Comparison of ENCODE assay signal across 9 cellular contexts in the genomic region with DNA sequence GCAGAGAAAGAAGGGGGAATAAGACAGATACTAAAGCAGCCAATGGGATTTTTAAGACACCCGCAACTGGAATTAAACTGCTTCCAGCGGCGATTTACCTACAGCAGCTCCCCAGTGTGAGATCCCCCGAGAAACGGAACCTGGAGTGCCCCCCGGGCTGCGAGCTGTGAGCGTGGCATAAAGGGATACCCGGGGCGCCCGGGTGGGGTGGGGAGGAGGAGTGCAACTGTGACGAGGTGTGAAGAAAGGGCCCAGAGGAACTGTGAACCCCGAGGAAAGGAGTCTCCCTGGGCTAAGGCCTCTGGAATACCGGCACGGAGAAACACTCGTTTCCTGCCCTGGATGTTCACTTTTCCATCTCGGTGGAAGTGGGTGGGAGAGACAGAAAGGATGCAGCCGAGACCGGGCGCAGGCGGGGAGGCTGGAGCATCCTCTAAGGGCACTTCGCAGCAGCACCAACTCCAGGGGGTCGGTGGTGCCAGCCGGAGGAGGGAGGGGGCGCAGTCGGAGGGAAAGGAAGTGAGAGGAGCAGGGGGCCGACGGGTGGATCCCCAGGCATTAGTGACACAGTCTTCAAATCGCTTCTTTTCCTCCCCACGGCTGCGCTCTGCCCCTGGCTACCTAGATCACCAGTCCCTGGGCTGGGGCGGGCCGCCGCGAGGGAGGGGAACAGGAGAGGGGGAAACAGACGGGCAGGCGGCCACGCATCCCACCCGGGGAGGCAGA. TPM values are rescaled to one million over a fixed set of nuclear protein-coding genes. Genes with fewer than 3 reads are reported as not detected.
DNase-seq lines count a peak whose midpoint lies in the region; ATAC-seq and TF ChIP-seq lines count a peak whose summit lies in the region.
"Not testable (repeated sequence)": the region's sequence is repeated elsewhere in the genome, so short reads cannot be mapped to it uniquely, and the experiment has no call there.
"Had no signal": no experiment of that assay in that cellular context is flagged by ENCODE, and none has a peak within 500 bp of the region (broad histone marks: within the 10 kb centered on the region; RNA-seq: fewer than 3 reads in every experiment).

No MANE protein-coding gene starts in this region.

- not testable (repeated sequence) for BruUV-seq in HCT116 (replicated peaks; lab: Mats Ljungman, UMichigan)

- TF ChIP-seq CTCF in AG04449 (IDR thresholded peaks at IDR 0.05; ENCODE audit: insufficient read depth, low read length, missing control alignments); HCT116 (IDR thresholded peaks at IDR 0.05 in 2 of 3, conservative IDR thresholded peaks at IDR 0.05 in 1 of 3; ENCODE audit: borderline replicate concordance in 1 of 3, insufficient read depth in 1 of 3, low read depth in 2 of 3, low read length in 2 of 3); Peyer's patch (IDR thresholded peaks at IDR 0.05); ascending aorta (IDR thresholded peaks at IDR 0.05); esophagus muscularis mucosa (IDR thresholded peaks at IDR 0.05); neural crest cell (conservative IDR thresholded peaks at IDR 0.05): not testable (repeated sequence)

- H3K27ac Mint-ChIP-seq in neural crest cell (ENCODE audit: unreplicated experiment): not testable (repeated sequence)
- H3K27ac Mint-ChIP-seq in stimulated activated naive B cell treated with anti-CD40 and anti-IgM and Interleukin-4, amounts not matched to agents 10 μg/mL and 1 μg/mL and 100 μg/mL, for 72 hours: peak overlapping the region; percentile 82

- not testable (repeated sequence) for H3K36me3 Mint-ChIP-seq in neural crest cell (ENCODE audit: low read depth)
- H3K36me3 Mint-ChIP-seq in stimulated activated naive B cell treated with anti-CD40 and anti-IgM and Interleukin-4, amounts not matched to agents 10 μg/mL and 1 μg/mL and 100 μg/mL, for 72 hours: peaks cover 13 to 25% of the 10 kb centered on the region in 2 donors

- WGBS in esophagus muscularis mucosa: 48% methylated on average over 12 of the region's 39 CpGs

- H3K4me2 ChIP-seq in HCT116 (ENCODE audit: low read length): not testable (repeated sequence)

- POLR2A ChIA-PET in AG04449 (lab: Yijun Ruan, JAX); HCT116 (lab: Charles Lee): not testable (repeated sequence)

- H3K79me2 ChIP-seq in HCT116 (ENCODE audit: insufficient read depth, low read length): not testable (repeated sequence)

- H3K9me3 Mint-ChIP-seq in neural crest cell; stimulated activated naive B cell treated with anti-CD40 and anti-IgM and Interleukin-4, amounts not matched to agents 10 μg/mL and 1 μg/mL and 100 μg/mL, for 72 hours: not testable (repeated sequence)

- peak overlapping the region; percentile 55 for H3K4me3 ChIP-seq in AG04449 (ENCODE audit: low read depth, low read length)
- H3K4me3 ChIP-seq in HCT116 (replicated peaks in 1 of 2; ENCODE audit: low read depth in 1 of 2, low read length in 2 of 2): not testable (repeated sequence)
- peak overlapping the region in 3 of 4 donors; percentile 9 to 63 (median 34) for H3K4me3 ChIP-seq in Peyer's patch
- H3K4me3 ChIP-seq in ascending aorta: peak overlapping the region; percentile 26 to 63
- peak overlapping the region; percentile 44 to 83 (median 72) for H3K4me3 ChIP-seq in esophagus muscularis mucosa

- not testable (repeated sequence) for H3K9me2 ChIP-seq in HCT116 (ENCODE audit: insufficient read depth)

- CTCF ChIA-PET in AG04449 (lab: Yijun Ruan, JAX); HCT116 (lab: Charles Lee): not testable (repeated sequence)

- TF ChIP-seq EP300 in esophagus muscularis mucosa (IDR thresholded peaks at IDR 0.05): not testable (repeated sequence)

- not testable (repeated sequence) for H3K9me3 ChIP-seq in HCT116 (ENCODE audit: control insufficient read depth in 1 of 2, insufficient read depth in 1 of 2, low read depth in 1 of 2, low read length in 2 of 2); Peyer's patch; ascending aorta; esophagus muscularis mucosa

- not testable (repeated sequence) for H3K9ac ChIP-seq in HCT116 (ENCODE audit: low read length)

- not testable (repeated sequence) for H3K4me1 ChIP-seq in HCT116 (ENCODE audit: control insufficient read depth in 1 of 2, insufficient read depth in 2 of 2, low read length in 2 of 2); Peyer's patch; ascending aorta
- H3K4me1 ChIP-seq in esophagus muscularis mucosa: peaks cover 6 to 37% (median 26%) of the 10 kb centered on the region in 4 donors

- not testable (repeated sequence) for H4K20me1 ChIP-seq in HCT116 (ENCODE audit: insufficient read depth)

- intact Hi-C loops in HCT116 (cut with micrococcal nuclease); esophagus muscularis mucosa (cut with DNase I): not testable (repeated sequence)
- intact Hi-C loops in ascending aorta (cut with DNase I): loop anchor here (10.0 kb wide), 1 partner anchor 91 kb away; no protein-coding TSS in a partner anchor

- not testable (repeated sequence) for DNase-seq in AG04449 (ENCODE audit: low read depth, low spot score); HCT116 (ENCODE audit: low read depth, low spot score); Peyer's patch; ascending aorta (ENCODE audit: low spot score in 2 of 2); esophagus muscularis mucosa (ENCODE audit: extremely low spot score); left lobe of liver (ENCODE audit: low spot score); neural crest cell (ENCODE audit: low read depth, low spot score); stimulated activated naive B cell treated with anti-CD40 and anti-IgM and Interleukin-4, amounts not matched to agents 10 μg/mL and 1 μg/mL and 100 μg/mL, for 72 hours

- peak overlapping the region; percentile 84 for H3K4me3 Mint-ChIP-seq in neural crest cell
- peak overlapping the region; percentile 65 to 73 for H3K4me3 Mint-ChIP-seq in stimulated activated naive B cell treated with anti-CD40 and anti-IgM and Interleukin-4, amounts not matched to agents 10 μg/mL and 1 μg/mL and 100 μg/mL, for 72 hours

- H3K27me3 ChIP-seq in HCT116 (ENCODE audit: insufficient read depth, low read length): peaks cover 20% of the 10 kb centered on the region; the same call in 1 of the 2 replicates
- H3K27me3 ChIP-seq in Peyer's patch, ascending aorta, esophagus muscularis mucosa: not testable (repeated sequence)

- peaks cover 34% of the 10 kb centered on the region for H3K4me1 Mint-ChIP-seq in neural crest cell
- peaks cover 33 to 44% of the 10 kb centered on the region in 2 donors for H3K4me1 Mint-ChIP-seq in stimulated activated naive B cell treated with anti-CD40 and anti-IgM and Interleukin-4, amounts not matched to agents 10 μg/mL and 1 μg/mL and 100 μg/mL, for 72 hours

- TF ChIP-seq RAD21 in HCT116 (IDR thresholded peaks at IDR 0.05; ENCODE audit: low read depth): not testable (repeated sequence)

- ATAC-seq in HCT116 (peak; percentile 27; the same call in 1 of the 2 replicates), left lobe of liver (peak; percentile 24)
- peak; percentile 39 to 43 for ATAC-seq in stimulated activated naive B cell treated with anti-CD40 and anti-IgM and Interleukin-4, amounts not matched to agents 10 μg/mL and 1 μg/mL and 100 μg/mL, for 72 hours (replicated peaks)

- not testable (repeated sequence) for TF ChIP-seq POLR2A in HCT116 (IDR thresholded peaks at IDR 0.05; ENCODE audit: borderline replicate concordance, extremely low read depth, insufficient read depth, insufficient read length); Peyer's patch (IDR thresholded peaks at IDR 0.05); esophagus muscularis mucosa (IDR thresholded peaks at IDR 0.05; ENCODE audit: low read depth)

- not testable (repeated sequence) for H3K36me3 ChIP-seq in HCT116 (ENCODE audit: control insufficient read depth in 1 of 2, insufficient read depth in 2 of 2, low read length in 2 of 2); Peyer's patch; ascending aorta; esophagus muscularis mucosa

- not testable (repeated sequence) for H3K27me3 Mint-ChIP-seq in neural crest cell (ENCODE audit: low read depth); stimulated activated naive B cell treated with anti-CD40 and anti-IgM and Interleukin-4, amounts not matched to agents 10 μg/mL and 1 μg/mL and 100 μg/mL, for 72 hours

- H2AFZ ChIP-seq in HCT116 (ENCODE audit: low read depth, low read length, poor library complexity, severe bottlenecking): not testable (repeated sequence)

- not testable (repeated sequence) for H3K27ac ChIP-seq in HCT116 (ENCODE audit: low read depth, low read length); Peyer's patch; ascending aorta
- peak overlapping the region; percentile 40 to 72 (median 70) for H3K27ac ChIP-seq in esophagus muscularis mucosa (replicated peaks in 1 of 4)

- RAD21 ChIA-PET in HCT116 (lab: Charles Lee; ENCODE audit: low non-redundant PET in 1 of 2, low total read pairs in 2 of 2, uncharacterized antibody in 2 of 2, unreplicated experiment in 2 of 2): not testable (repeated sequence)

RNA-seq across cellular contexts. Expression of a gene that starts 38.7 kb away (rescaled TPM):
- total RNA-seq in HCT116 (2021; ENCODE audit: unreplicated experiment) (0.61 TPM), Peyer's patch (100 to 1,000 TPM in 1 of 4 donors, 10 to 100 TPM in 2, 1 to 10 TPM in 1; 5.3 to 216 (median 12.5) TPM), ascending aorta (7.1 TPM), esophagus muscularis mucosa (10 to 100 TPM; 36.4 to 99.5 (median 56.9) TPM), left lobe of liver (2.3 TPM), neural crest cell (20.9 and 25.7 TPM in 2 replicates)
- 0.01 TPM in 1 of 2 replicates, not detected in the other for polyA plus RNA-seq in HCT116 (2012)
- total RNA-seq: dermis blood vessel endothelial cell had no signal
